20 cellular contexts compared by ENCODE assay signal in the genomic region with DNA sequence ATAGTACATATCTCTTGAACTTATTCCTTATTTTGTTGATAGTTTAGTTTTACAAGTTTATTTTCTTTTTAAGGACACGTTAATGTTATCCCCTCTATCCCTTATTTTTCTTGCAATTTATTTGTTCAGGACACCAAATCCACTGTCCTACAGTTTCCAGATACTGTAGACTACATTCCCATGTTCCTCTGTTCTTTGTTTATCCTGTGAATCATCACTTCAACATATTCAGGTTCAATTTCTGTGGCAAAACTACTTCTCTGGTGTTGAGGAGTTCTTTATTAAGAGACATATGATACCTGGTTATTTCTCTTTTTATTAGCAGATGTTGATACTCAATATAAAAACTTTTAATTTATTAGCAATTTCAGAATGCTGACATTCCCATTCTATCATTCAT.
DNase-seq lines count a peak whose midpoint lies in the region; ATAC-seq and TF ChIP-seq lines count a peak whose summit lies in the region.
"Had no signal": no experiment of that assay in that cellular context is flagged by ENCODE, and none has a peak within 500 bp of the region (broad histone marks: within the 10 kb centered on the region; RNA-seq: fewer than 3 reads in every experiment).

No MANE protein-coding gene starts in this region.

- no peaks in the 10 kb centered on the region for H3K4me1 ChIP-seq in right atrium auricular region
- H3K4me1 ChIP-seq: SJCRH30, upper lobe of left lung had no signal

- H3K27me3 ChIP-seq in AG04450 (ENCODE audit: control insufficient read depth, insufficient read depth, low read length) (no peaks in the 10 kb centered on the region), brain microvascular endothelial cell (replicated peaks) (no peaks in the 10 kb centered on the region), right atrium auricular region (no peaks in the 10 kb centered on the region)
- H3K27me3 ChIP-seq: heart left ventricle, SJCRH30, upper lobe of left lung had no signal

- DNase-seq in AG04450 (ENCODE audit: low read depth, low spot score), result peak; percentile 1
- peak; percentile 41 for DNase-seq in HT1080 (ENCODE audit: low read depth)
- peak; percentile 2 for DNase-seq in brain microvascular endothelial cell
- peak; percentile 45 for DNase-seq in kidney glomerular epithelial cell (lab: John Stamatoyannopoulos, UW)
- DNase-seq in NCI-H69 (lab: John Stamatoyannopoulos, UW), result no peak
- DNase-seq in right atrium auricular region (ENCODE audit: low spot score), result no peak
- no peak for DNase-seq in germinal center (ENCODE audit: low spot score)
- DNase-seq: activated CD4-positive, alpha-beta T cell treated with anti-CD3 and anti-CD28 coated beads for 36 hours; activated CD8-positive, alpha-beta memory T cell treated with anti-CD3 and anti-CD28 coated beads, Interleukin-2, amount 50 U/mL, for 48 hours; activated naive CD4-positive, alpha-beta T cell treated with anti-CD3 and anti-CD28 coated beads, Interleukin-2, amount 10 ng/mL, durations not matched to agents 7 days and 5 days; Caco-2; heart left ventricle; NCI-H146; NCI-H446; SJCRH30; small intestine; stimulated activated naive CD4-positive, alpha-beta T cell; upper lobe of left lung had no signal

- H3K27ac ChIP-seq in AG04450 (ENCODE audit: low read depth, low read length), result no peak overlapping the region
- no peak overlapping the region for H3K27ac ChIP-seq in brain microvascular endothelial cell
- no peak overlapping the region for H3K27ac ChIP-seq in right atrium auricular region
- H3K27ac ChIP-seq: epithelial cell of prostate, heart left ventricle, SJCRH30, upper lobe of left lung had no signal

- H3K36me3 ChIP-seq in brain microvascular endothelial cell (replicated peaks) (no peaks in the 10 kb centered on the region), right atrium auricular region (no peaks in the 10 kb centered on the region)
- H3K36me3 ChIP-seq: upper lobe of left lung had no signal

- H3K4me3 ChIP-seq in AG04450 (ENCODE audit: low read depth, low read length) (no peak overlapping the region), brain microvascular endothelial cell (ENCODE audit: low read depth, low read length) (no peak overlapping the region), right atrium auricular region (no peak overlapping the region)
- H3K4me3 ChIP-seq: heart left ventricle, SJCRH30, upper lobe of left lung had no signal

- H3K9me3 ChIP-seq in AG04450 (ENCODE audit: control insufficient read depth, insufficient read depth, low read length) (no peaks in the 10 kb centered on the region), right atrium auricular region (no peaks in the 10 kb centered on the region)
- H3K9me3 ChIP-seq: Caco-2, heart left ventricle, SJCRH30, upper lobe of left lung had no signal

- CTCF ChIA-PET in AG04450 (lab: Charles Lee), result interaction anchor here (0.6 kb wide), 1 partner anchor 51 kb away, joined by 3 read pairs; no protein-coding TSS in a partner anchor

- ATAC-seq in GM21381 (IDR thresholded peaks at IDR 0.05; ENCODE audit: unreplicated experiment), result no peak
- ATAC-seq: activated CD4-positive, alpha-beta T cell treated with anti-CD3 and anti-CD28 coated beads for 36 hours; heart left ventricle had no signal

- POLR2A ChIA-PET in AG04450 (lab: Yijun Ruan, JAX), result no interaction called here

- TF ChIP-seq CTCF in AG04450 (IDR thresholded peaks at IDR 0.05; ENCODE audit: low read depth, low read length) (no peak), brain microvascular endothelial cell (IDR thresholded peaks at IDR 0.05; ENCODE audit: low read depth, low read length, missing control alignments) (no peak), right atrium auricular region (IDR thresholded peaks at IDR 0.05) (no peak)

- in situ Hi-C loops in brain microvascular endothelial cell (cut with HindIII; ENCODE audit: low pct_ligation_motif_present, low sequenced_read_pairs), result no loop called here

Comparison
In these comparisons a context has a peak if more than half of its experiments do, and no peak if none do; other contexts are left out.
1. DNase-seq: peak in AG04450 (single experiment), HT1080 (single experiment), brain microvascular endothelial cell (single experiment) and kidney glomerular epithelial cell (single experiment); none in NCI-H69 (single experiment), right atrium auricular region (single experiment) and germinal center (single experiment).